Comparison of ENCODE assay signal across 1 cellular context in the genomic region with DNA sequence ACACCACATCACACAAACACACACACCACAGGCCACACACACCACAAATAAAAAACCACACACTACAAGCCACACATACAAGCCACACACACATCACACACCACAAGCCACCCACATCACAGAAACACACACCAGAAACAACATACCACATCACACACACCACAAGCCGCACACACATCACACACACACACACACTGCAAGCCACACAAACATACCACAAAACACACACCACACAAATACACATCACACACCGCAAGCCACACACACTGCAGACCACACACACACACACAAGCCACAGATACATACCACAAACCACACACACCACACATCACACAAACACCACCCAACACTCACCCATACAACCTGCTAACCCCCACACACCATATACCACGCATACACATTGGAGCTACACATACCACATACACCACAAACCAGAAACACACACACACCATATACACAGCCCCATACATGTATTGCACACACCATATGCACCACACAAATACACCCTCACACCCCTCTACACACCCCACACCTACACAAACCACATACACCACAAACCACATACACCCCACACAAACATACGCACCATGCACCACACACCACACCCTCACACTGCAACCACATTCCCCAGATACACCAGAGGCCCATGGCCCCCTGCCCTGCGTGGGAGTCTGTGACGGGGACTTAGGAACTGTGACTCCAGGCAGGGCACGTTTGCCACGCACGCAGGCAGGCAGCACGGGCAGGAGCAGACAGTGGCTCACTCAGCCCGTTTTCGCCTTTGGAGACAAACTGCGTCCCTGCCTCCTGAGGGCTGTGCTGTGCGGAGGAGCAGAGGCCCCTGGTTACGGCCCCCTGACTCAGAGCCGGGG.
TF ChIP-seq lines count a peak whose summit lies in the region.

No MANE protein-coding gene starts in this region.

TF ChIP-seq in K562, 482 proteins besides CTCF, POLR2A, EP300 and RAD21 (continued from another document and continues in another):
- TF ChIP-seq, protein P1, sequence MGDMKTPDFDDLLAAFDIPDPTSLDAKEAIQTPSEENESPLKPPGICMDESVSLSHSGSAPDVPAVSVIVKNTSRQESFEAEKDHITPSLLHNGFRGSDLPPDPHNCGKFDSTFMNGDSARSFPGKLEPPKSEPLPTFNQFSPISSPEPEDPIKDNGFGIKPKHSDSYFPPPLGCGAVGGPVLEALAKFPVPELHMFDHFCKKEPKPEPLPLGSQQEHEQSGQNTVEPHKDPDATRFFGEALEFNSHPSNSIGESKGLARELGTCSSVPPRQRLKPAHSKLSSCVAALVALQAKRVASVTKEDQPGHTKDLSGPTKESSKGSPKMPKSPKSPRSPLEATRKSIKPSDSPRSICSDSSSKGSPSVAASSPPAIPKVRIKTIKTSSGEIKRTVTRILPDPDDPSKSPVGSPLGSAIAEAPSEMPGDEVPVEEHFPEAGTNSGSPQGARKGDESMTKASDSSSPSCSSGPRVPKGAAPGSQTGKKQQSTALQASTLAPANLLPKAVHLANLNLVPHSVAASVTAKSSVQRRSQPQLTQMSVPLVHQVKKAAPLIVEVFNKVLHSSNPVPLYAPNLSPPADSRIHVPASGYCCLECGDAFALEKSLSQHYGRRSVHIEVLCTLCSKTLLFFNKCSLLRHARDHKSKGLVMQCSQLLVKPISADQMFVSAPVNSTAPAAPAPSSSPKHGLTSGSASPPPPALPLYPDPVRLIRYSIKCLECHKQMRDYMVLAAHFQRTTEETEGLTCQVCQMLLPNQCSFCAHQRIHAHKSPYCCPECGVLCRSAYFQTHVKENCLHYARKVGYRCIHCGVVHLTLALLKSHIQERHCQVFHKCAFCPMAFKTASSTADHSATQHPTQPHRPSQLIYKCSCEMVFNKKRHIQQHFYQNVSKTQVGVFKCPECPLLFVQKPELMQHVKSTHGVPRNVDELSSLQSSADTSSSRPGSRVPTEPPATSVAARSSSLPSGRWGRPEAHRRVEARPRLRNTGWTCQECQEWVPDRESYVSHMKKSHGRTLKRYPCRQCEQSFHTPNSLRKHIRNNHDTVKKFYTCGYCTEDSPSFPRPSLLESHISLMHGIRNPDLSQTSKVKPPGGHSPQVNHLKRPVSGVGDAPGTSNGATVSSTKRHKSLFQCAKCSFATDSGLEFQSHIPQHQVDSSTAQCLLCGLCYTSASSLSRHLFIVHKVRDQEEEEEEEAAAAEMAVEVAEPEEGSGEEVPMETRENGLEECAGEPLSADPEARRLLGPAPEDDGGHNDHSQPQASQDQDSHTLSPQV (IDR thresholded peaks at IDR 0.05) = no peak
- TF ChIP-seq ZBTB8A (IDR thresholded peaks at IDR 0.05; ENCODE audit: partially characterized antibody) = no peak
- no peak for TF ChIP-seq POLR3G (IDR thresholded peaks at IDR 0.05; ENCODE audit: extremely low read depth, insufficient read length, insufficient replicate concordance)
- no peak for TF ChIP-seq SAFB2 (IDR thresholded peaks at IDR 0.05; ENCODE audit: borderline replicate concordance, low read depth, low read length, severe bottlenecking)
- TF ChIP-seq, protein P2, sequence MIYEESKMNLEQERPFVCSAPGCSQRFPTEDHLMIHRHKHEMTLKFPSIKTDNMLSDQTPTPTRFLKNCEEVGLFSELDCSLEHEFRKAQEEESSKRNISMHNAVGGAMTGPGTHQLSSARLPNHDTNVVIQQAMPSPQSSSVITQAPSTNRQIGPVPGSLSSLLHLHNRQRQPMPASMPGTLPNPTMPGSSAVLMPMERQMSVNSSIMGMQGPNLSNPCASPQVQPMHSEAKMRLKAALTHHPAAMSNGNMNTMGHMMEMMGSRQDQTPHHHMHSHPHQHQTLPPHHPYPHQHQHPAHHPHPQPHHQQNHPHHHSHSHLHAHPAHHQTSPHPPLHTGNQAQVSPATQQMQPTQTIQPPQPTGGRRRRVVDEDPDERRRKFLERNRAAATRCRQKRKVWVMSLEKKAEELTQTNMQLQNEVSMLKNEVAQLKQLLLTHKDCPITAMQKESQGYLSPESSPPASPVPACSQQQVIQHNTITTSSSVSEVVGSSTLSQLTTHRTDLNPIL (CRISPR knock-in tag; IDR thresholded peaks at IDR 0.05) = no peak
- TF ChIP-seq XRCC5 (IDR thresholded peaks at IDR 0.05; ENCODE audit: low read depth, low read length) = no peak
- no peak for TF ChIP-seq KAT7 (CRISPR knock-in tag; IDR thresholded peaks at IDR 0.05; ENCODE audit: borderline replicate concordance)
- TF ChIP-seq, protein P3, sequence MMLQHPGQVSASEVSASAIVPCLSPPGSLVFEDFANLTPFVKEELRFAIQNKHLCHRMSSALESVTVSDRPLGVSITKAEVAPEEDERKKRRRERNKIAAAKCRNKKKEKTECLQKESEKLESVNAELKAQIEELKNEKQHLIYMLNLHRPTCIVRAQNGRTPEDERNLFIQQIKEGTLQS (IDR thresholded peaks at IDR 0.05) = no peak
- TF ChIP-seq, protein P3 (CRISPR knock-in tag; conservative IDR thresholded peaks at IDR 0.05) = no peak
- no peak for TF ChIP-seq SRF (CRISPR knock-in tag; IDR thresholded peaks at IDR 0.05)
- TF ChIP-seq ASH1L (IDR thresholded peaks at IDR 0.05; ENCODE audit: borderline replicate concordance, low read depth, partially characterized antibody) = peak; percentile 36
- TF ChIP-seq PHB2 (IDR thresholded peaks at IDR 0.05; ENCODE audit: low read depth) = no peak
- no peak for TF ChIP-seq KHSRP (IDR thresholded peaks at IDR 0.05)
- TF ChIP-seq RBM22 (IDR thresholded peaks at IDR 0.05; ENCODE audit: low read depth, low read length, poor library complexity, severe bottlenecking) = no peak
- TF ChIP-seq CHD2 (IDR thresholded peaks at IDR 0.05; ENCODE audit: low read depth, low read length) = no peak
- TF ChIP-seq, protein P4, sequence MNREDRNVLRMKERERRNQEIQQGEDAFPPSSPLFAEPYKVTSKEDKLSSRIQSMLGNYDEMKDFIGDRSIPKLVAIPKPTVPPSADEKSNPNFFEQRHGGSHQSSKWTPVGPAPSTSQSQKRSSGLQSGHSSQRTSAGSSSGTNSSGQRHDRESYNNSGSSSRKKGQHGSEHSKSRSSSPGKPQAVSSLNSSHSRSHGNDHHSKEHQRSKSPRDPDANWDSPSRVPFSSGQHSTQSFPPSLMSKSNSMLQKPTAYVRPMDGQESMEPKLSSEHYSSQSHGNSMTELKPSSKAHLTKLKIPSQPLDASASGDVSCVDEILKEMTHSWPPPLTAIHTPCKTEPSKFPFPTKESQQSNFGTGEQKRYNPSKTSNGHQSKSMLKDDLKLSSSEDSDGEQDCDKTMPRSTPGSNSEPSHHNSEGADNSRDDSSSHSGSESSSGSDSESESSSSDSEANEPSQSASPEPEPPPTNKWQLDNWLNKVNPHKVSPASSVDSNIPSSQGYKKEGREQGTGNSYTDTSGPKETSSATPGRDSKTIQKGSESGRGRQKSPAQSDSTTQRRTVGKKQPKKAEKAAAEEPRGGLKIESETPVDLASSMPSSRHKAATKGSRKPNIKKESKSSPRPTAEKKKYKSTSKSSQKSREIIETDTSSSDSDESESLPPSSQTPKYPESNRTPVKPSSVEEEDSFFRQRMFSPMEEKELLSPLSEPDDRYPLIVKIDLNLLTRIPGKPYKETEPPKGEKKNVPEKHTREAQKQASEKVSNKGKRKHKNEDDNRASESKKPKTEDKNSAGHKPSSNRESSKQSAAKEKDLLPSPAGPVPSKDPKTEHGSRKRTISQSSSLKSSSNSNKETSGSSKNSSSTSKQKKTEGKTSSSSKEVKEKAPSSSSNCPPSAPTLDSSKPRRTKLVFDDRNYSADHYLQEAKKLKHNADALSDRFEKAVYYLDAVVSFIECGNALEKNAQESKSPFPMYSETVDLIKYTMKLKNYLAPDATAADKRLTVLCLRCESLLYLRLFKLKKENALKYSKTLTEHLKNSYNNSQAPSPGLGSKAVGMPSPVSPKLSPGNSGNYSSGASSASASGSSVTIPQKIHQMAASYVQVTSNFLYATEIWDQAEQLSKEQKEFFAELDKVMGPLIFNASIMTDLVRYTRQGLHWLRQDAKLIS (CRISPR knock-in tag; IDR thresholded peaks at IDR 0.05) = no peak
- no peak for TF ChIP-seq ZNF408 (CRISPR knock-in tag; IDR thresholded peaks at IDR 0.05; ENCODE audit: low read depth)
- no peak; the same call in 1 of the 2 replicates for TF ChIP-seq PHF8 (IDR thresholded peaks at IDR 0.05; ENCODE audit: borderline replicate concordance, low read length)
- TF ChIP-seq POLR2H (tag; IDR thresholded peaks at IDR 0.05; ENCODE audit: low read depth) = no peak
- TF ChIP-seq, protein P5, sequence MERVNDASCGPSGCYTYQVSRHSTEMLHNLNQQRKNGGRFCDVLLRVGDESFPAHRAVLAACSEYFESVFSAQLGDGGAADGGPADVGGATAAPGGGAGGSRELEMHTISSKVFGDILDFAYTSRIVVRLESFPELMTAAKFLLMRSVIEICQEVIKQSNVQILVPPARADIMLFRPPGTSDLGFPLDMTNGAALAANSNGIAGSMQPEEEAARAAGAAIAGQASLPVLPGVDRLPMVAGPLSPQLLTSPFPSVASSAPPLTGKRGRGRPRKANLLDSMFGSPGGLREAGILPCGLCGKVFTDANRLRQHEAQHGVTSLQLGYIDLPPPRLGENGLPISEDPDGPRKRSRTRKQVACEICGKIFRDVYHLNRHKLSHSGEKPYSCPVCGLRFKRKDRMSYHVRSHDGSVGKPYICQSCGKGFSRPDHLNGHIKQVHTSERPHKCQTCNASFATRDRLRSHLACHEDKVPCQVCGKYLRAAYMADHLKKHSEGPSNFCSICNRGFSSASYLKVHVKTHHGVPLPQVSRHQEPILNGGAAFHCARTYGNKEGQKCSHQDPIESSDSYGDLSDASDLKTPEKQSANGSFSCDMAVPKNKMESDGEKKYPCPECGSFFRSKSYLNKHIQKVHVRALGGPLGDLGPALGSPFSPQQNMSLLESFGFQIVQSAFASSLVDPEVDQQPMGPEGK (CRISPR knock-in tag; IDR thresholded peaks at IDR 0.05; ENCODE audit: borderline replicate concordance) = no peak
- TF ChIP-seq CHD1 (IDR thresholded peaks at IDR 0.05; ENCODE audit: low read length) = no peak
- no peak; the same call in 1 of the 2 replicates for TF ChIP-seq ZNF316 (IDR thresholded peaks at IDR 0.05)
- TF ChIP-seq MTA1 (IDR thresholded peaks at IDR 0.05; ENCODE audit: borderline replicate concordance) = no peak
- TF ChIP-seq GTF2E2 (tag; IDR thresholded peaks at IDR 0.05) = no peak
- TF ChIP-seq FOXA1 (IDR thresholded peaks at IDR 0.05; ENCODE audit: borderline replicate concordance) = no peak
- TF ChIP-seq SMAD3 (CRISPR knock-in tag; conservative IDR thresholded peaks at IDR 0.05) = no peak
- no peak for TF ChIP-seq ZNF584 (CRISPR knock-in tag; IDR thresholded peaks at IDR 0.05; ENCODE audit: low read depth)
- no peak for TF ChIP-seq HCFC1 (IDR thresholded peaks at IDR 0.05; ENCODE audit: low read depth, low read length)
- TF ChIP-seq, protein P6, sequence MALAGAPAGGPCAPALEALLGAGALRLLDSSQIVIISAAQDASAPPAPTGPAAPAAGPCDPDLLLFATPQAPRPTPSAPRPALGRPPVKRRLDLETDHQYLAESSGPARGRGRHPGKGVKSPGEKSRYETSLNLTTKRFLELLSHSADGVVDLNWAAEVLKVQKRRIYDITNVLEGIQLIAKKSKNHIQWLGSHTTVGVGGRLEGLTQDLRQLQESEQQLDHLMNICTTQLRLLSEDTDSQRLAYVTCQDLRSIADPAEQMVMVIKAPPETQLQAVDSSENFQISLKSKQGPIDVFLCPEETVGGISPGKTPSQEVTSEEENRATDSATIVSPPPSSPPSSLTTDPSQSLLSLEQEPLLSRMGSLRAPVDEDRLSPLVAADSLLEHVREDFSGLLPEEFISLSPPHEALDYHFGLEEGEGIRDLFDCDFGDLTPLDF (CRISPR knock-in tag; IDR thresholded peaks at IDR 0.05) = no peak
- TF ChIP-seq HNRNPUL1 (IDR thresholded peaks at IDR 0.05; ENCODE audit: low read length) = no peak
- no peak for TF ChIP-seq L3MBTL2 (IDR thresholded peaks at IDR 0.05)
- TF ChIP-seq NCOA2 (IDR thresholded peaks at IDR 0.05; ENCODE audit: partially characterized antibody in 2 of 2) = no peak
- TF ChIP-seq ETV1 (tag; conservative IDR thresholded peaks at IDR 0.05; ENCODE audit: low read depth) = no peak
- no peak for TF ChIP-seq CREB1 (IDR thresholded peaks at IDR 0.05)
- TF ChIP-seq CREB1 (CRISPR knock-in tag; IDR thresholded peaks at IDR 0.05) = no peak
- TF ChIP-seq ZZZ3 (IDR thresholded peaks at IDR 0.05) = no peak
- TF ChIP-seq, protein P7, sequence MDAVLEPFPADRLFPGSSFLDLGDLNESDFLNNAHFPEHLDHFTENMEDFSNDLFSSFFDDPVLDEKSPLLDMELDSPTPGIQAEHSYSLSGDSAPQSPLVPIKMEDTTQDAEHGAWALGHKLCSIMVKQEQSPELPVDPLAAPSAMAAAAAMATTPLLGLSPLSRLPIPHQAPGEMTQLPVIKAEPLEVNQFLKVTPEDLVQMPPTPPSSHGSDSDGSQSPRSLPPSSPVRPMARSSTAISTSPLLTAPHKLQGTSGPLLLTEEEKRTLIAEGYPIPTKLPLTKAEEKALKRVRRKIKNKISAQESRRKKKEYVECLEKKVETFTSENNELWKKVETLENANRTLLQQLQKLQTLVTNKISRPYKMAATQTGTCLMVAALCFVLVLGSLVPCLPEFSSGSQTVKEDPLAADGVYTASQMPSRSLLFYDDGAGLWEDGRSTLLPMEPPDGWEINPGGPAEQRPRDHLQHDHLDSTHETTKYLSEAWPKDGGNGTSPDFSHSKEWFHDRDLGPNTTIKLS (IDR thresholded peaks at IDR 0.05; ENCODE audit: borderline replicate concordance, low read depth) = no peak
- TF ChIP-seq SRSF7 (optimal IDR thresholded peaks at IDR 0.05; ENCODE audit: low read depth, low read length) = no peak
- TF ChIP-seq ZSCAN29 (IDR thresholded peaks at IDR 0.05) = no peak
- 0 out of 2 replicates have a peak, but pooled peaks have one; percentile 85 for TF ChIP-seq HDGF (IDR thresholded peaks at IDR 0.05)
- TF ChIP-seq PPARD (CRISPR knock-in tag; IDR thresholded peaks at IDR 0.05) = no peak
- no peak for TF ChIP-seq DACH1 (IDR thresholded peaks at IDR 0.05; ENCODE audit: partially characterized antibody)
- TF ChIP-seq ZNF134 (CRISPR knock-in tag; conservative IDR thresholded peaks at IDR 0.05) = no peak
- no peak for TF ChIP-seq SMAD4 (CRISPR knock-in tag; conservative IDR thresholded peaks at IDR 0.05)
- no peak for TF ChIP-seq ZNF507 (tag; conservative IDR thresholded peaks at IDR 0.05)
- no peak for TF ChIP-seq HMGN3 (IDR thresholded peaks at IDR 0.05; ENCODE audit: borderline replicate concordance, extremely low read depth, insufficient read length, low read depth, low read length)
- TF ChIP-seq, protein P8, sequence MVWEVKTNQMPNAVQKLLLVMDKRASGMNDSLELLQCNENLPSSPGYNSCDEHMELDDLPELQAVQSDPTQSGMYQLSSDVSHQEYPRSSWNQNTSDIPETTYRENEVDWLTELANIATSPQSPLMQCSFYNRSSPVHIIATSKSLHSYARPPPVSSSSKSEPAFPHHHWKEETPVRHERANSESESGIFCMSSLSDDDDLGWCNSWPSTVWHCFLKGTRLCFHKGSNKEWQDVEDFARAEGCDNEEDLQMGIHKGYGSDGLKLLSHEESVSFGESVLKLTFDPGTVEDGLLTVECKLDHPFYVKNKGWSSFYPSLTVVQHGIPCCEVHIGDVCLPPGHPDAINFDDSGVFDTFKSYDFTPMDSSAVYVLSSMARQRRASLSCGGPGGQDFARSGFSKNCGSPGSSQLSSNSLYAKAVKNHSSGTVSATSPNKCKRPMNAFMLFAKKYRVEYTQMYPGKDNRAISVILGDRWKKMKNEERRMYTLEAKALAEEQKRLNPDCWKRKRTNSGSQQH (CRISPR knock-in tag; IDR thresholded peaks at IDR 0.05) = peak; percentile 41; the same call in 1 of the 2 replicates
- no peak for TF ChIP-seq STAT5B (CRISPR knock-in tag; IDR thresholded peaks at IDR 0.05)
- TF ChIP-seq CTBP1 (IDR thresholded peaks at IDR 0.05; ENCODE audit: borderline replicate concordance) = no peak
